In genomic region chr11:81267246-81267645, GRCh38 we compare ENCODE assay signal across 20 cellular contexts.
DNase-seq lines count a peak whose midpoint lies in the region; FAIRE-seq and TF ChIP-seq lines count a peak whose summit lies in the region.
"Had no signal": no experiment of that assay in that cellular context is flagged by ENCODE, and none has a peak within 500 bp of the region (broad histone marks: within the 10 kb centered on the region; RNA-seq: fewer than 3 reads in every experiment).

No MANE protein-coding gene starts in this region.

- H3K4me2 ChIP-seq in hepatocyte = no peak overlapping the region
- H3K4me2 ChIP-seq: A549; BLaER1 treated with 17β-estradiol and CSF1 and Interleukin-3, amounts not matched to agents 10 nM and 100 nM had no signal

- no peaks in the 10 kb centered on the region for H3K79me2 ChIP-seq in hepatocyte

- FAIRE-seq in islet of Langerhans (lab: Jason Lieb, UNC) (peak; percentile 84), small intestine (lab: Jason Lieb, UNC) (peak; percentile 82)
- FAIRE-seq: A549, D721Med, G401.6, GM12891, GM19239 had no signal

- no peaks in the 10 kb centered on the region for H3K27me3 ChIP-seq in small intestine (ENCODE audit: control insufficient read depth in 2 of 2, insufficient read depth in 2 of 2, low read length in 2 of 2)
- H3K27me3 ChIP-seq in hepatocyte = no peaks in the 10 kb centered on the region
- H3K27me3 ChIP-seq: BLaER1 treated with 17β-estradiol and CSF1 and Interleukin-3, amounts not matched to agents 10 nM and 100 nM had no signal

- H3K4me1 ChIP-seq in small intestine (ENCODE audit: control insufficient read depth in 2 of 2, insufficient read depth in 1 of 2, low read depth in 1 of 2, low read length in 1 of 2) (no peaks in the 10 kb centered on the region), hepatocyte (ENCODE audit: insufficient read depth) (no peaks in the 10 kb centered on the region)
- H3K4me1 ChIP-seq: A549; BLaER1 treated with 17β-estradiol and CSF1 and Interleukin-3, amounts not matched to agents 10 nM and 100 nM; Caco-2 had no signal

- TF ChIP-seq CTCF in hepatocyte (IDR thresholded peaks at IDR 0.05; ENCODE audit: poor library complexity) = no peak

- DNase-seq in NCI-H82 (lab: John Stamatoyannopoulos, UW) = peak; percentile 74
- peak; percentile 72 for DNase-seq in small intestine
- DNase-seq in activated CD8-positive, alpha-beta memory T cell treated with anti-CD3 and anti-CD28 coated beads, Interleukin-2, amount 50 U/mL, for 4 hours = no peak
- DNase-seq in hepatocyte (ENCODE audit: low spot score) = no peak
- DNase-seq: AML-193; Caco-2; Calu3; CD4-positive, alpha-beta T cell; CD8-positive, alpha-beta T cell; DMS79 treated with DMSO at 0.1 percent for 48 hours; GF-D8 had no signal

- no peaks in the 10 kb centered on the region for H3K9me3 ChIP-seq in small intestine (ENCODE audit: control insufficient read depth, low read depth)
- no peaks in the 10 kb centered on the region for H3K9me3 ChIP-seq in hepatocyte (ENCODE audit: low read depth)
- H3K9me3 ChIP-seq: A549; BLaER1 treated with 17β-estradiol and CSF1 and Interleukin-3, amounts not matched to agents 10 nM and 100 nM; Caco-2 had no signal

- H2AFZ ChIP-seq in hepatocyte = no peak overlapping the region

- H3K27ac ChIP-seq in small intestine (ENCODE audit: low read depth in 1 of 2, low read length in 1 of 2) (no peak overlapping the region), hepatocyte (no peak overlapping the region)
- H3K27ac ChIP-seq: 22Rv1; A549; BLaER1 treated with 17β-estradiol and CSF1 and Interleukin-3, amounts not matched to agents 10 nM and 100 nM; C4-2B had no signal

- WGBS in small intestine, 3 donors = 20 to 65% (median 38%) methylated on average over 3 of the region's 3 CpGs
- 76% methylated on average over 3 of the region's 3 CpGs for WGBS in hepatocyte (ENCODE audit: low lambda C conversion rate, missing lambda C conversion rate)

- no peaks in the 10 kb centered on the region for H3K9me2 ChIP-seq in hepatocyte (replicated peaks; ENCODE audit: insufficient read depth)

- no peaks in the 10 kb centered on the region for H4K20me1 ChIP-seq in hepatocyte (ENCODE audit: insufficient read depth, poor library complexity, severe bottlenecking)
- H4K20me1 ChIP-seq: BLaER1 treated with 17β-estradiol and CSF1 and Interleukin-3, amounts not matched to agents 10 nM and 100 nM had no signal

- H3K36me3 ChIP-seq in small intestine (ENCODE audit: control insufficient read depth in 2 of 2, insufficient read depth in 2 of 2, low read length in 2 of 2) (no peaks in the 10 kb centered on the region), hepatocyte (replicated peaks; ENCODE audit: insufficient read depth, low read depth) (no peaks in the 10 kb centered on the region)
- H3K36me3 ChIP-seq: BLaER1 treated with 17β-estradiol and CSF1 and Interleukin-3, amounts not matched to agents 10 nM and 100 nM had no signal

- no peak overlapping the region for H3K4me3 ChIP-seq in small intestine (ENCODE audit: low read depth in 1 of 2, low read length in 2 of 2)
- no peak overlapping the region for H3K4me3 ChIP-seq in hepatocyte
- H3K4me3 ChIP-seq: A549; BLaER1 treated with 17β-estradiol and CSF1 and Interleukin-3, amounts not matched to agents 10 nM and 100 nM had no signal

Comparison
In these comparisons a context has a peak if more than half of its experiments do, and no peak if none do; other contexts are left out.
1. DNase-seq: peak in NCI-H82 (single experiment) and small intestine (single experiment); none in activated CD8-positive, alpha-beta memory T cell treated with anti-CD3 and anti-CD28 coated beads, Interleukin-2, amount 50 U/mL, for 4 hours (single experiment) and hepatocyte (single experiment).